In genomic region chrX:150449313-150449712, GRCh38 we compare ENCODE assay signal across 15 cellular contexts.
DNase-seq lines count a peak whose midpoint lies in the region; ATAC-seq, FAIRE-seq and TF ChIP-seq lines count a peak whose summit lies in the region.
"Had no signal": no experiment of that assay in that cellular context is flagged by ENCODE, and none has a peak within 500 bp of the region (broad histone marks: within the 10 kb centered on the region; RNA-seq: fewer than 3 reads in every experiment).

No MANE protein-coding gene starts in this region.

- in situ Hi-C loops in GM12878 (cut with MboI) = no loop called here

- intact Hi-C loops in GM12878 (cut with micrococcal nuclease; ENCODE audit: unreplicated experiment) = no loop called here
- intact Hi-C loops in activated T-helper 1 cell treated with anti-CD3 and anti-CD28 coated beads, Interleukin-12 subunit alpha, Interleukin-12 subunit beta, Interleukin-2, Interleukin-4 antibody, amounts not matched to agents 30 ng/mL and 10 ng/mL and 1 ng/mL, durations not matched to agents 14 hours and 24 hours and 36 hours (cut with micrococcal nuclease) = loop anchor here (10.0 kb wide), 1 partner anchor 125 kb away; no protein-coding TSS in a partner anchor

- H3K4me1 Mint-ChIP-seq in activated T-helper 1 cell treated with anti-CD3 and anti-CD28 coated beads, Interleukin-12 subunit alpha, Interleukin-12 subunit beta, Interleukin-2, Interleukin-4 antibody, amounts not matched to agents 30 ng/mL and 10 ng/mL and 1 ng/mL, durations not matched to agents 14 hours and 24 hours and 36 hours (ENCODE audit: low read depth) = peaks cover 28% of the 10 kb centered on the region
- H3K4me1 Mint-ChIP-seq: activated B cell treated with CpG ODN at 0.5 μM for 24 hours had no signal

- no peaks in the 10 kb centered on the region for H3K27me3 Mint-ChIP-seq in activated T-helper 1 cell treated with anti-CD3 and anti-CD28 coated beads, Interleukin-12 subunit alpha, Interleukin-12 subunit beta, Interleukin-2, Interleukin-4 antibody, amounts not matched to agents 30 ng/mL and 10 ng/mL and 1 ng/mL, durations not matched to agents 14 hours and 24 hours and 36 hours (ENCODE audit: insufficient read depth)
- H3K27me3 Mint-ChIP-seq: activated B cell treated with CpG ODN at 0.5 μM for 24 hours had no signal

- H3F3A ChIP-seq in Loucy (ENCODE audit: low read depth) = no peaks in the 10 kb centered on the region

- peaks cover 5% of the 10 kb centered on the region; the same call in 1 of the 2 replicates for H3K36me3 ChIP-seq in Loucy (ENCODE audit: insufficient read depth, low read length)
- H3K36me3 ChIP-seq in GM12878 (ENCODE audit: control insufficient read depth in 2 of 2, insufficient read depth in 2 of 2, low read length in 1 of 2) = no peaks in the 10 kb centered on the region
- H3K36me3 ChIP-seq: ascending aorta had no signal

- RAD21 ChIA-PET in GM12878 (lab: Charles Lee; ENCODE audit: unreplicated experiment) = interaction anchor here (0.8 kb wide), 2 partner anchors 33 to 138 kb away, joined by 3 read pairs; no protein-coding TSS in a partner anchor

- no peak overlapping the region for H3K27ac Mint-ChIP-seq in activated T-helper 1 cell treated with anti-CD3 and anti-CD28 coated beads, Interleukin-12 subunit alpha, Interleukin-12 subunit beta, Interleukin-2, Interleukin-4 antibody, amounts not matched to agents 30 ng/mL and 10 ng/mL and 1 ng/mL, durations not matched to agents 14 hours and 24 hours and 36 hours
- H3K27ac Mint-ChIP-seq: activated B cell treated with CpG ODN at 0.5 μM for 24 hours had no signal

- no peaks in the 10 kb centered on the region for H3K27me3 ChIP-seq in Loucy (ENCODE audit: insufficient read depth, low read length, poor library complexity, severe bottlenecking)
- H3K27me3 ChIP-seq in GM12878 (replicated peaks in 1 of 2; ENCODE audit: control insufficient read depth in 2 of 2, insufficient read depth in 2 of 2, low read length in 1 of 2) = no peaks in the 10 kb centered on the region
- H3K27me3 ChIP-seq: ascending aorta had no signal

- H3K79me2 ChIP-seq in Loucy (ENCODE audit: insufficient read depth, low read length) (no peaks in the 10 kb centered on the region), GM12878 (ENCODE audit: control insufficient read depth, insufficient read depth, low read length) (no peaks in the 10 kb centered on the region)

- CTCF ChIA-PET in A549 (lab: Yijun Ruan, JAX) (interaction anchor here (1.0 kb wide), 1 partner anchor 9 kb away, joined by 3 read pairs; no protein-coding TSS in a partner anchor), GM12878 (lab: Yijun Ruan, JAX) (interaction anchor here (0.6 to 2.1 kb wide), 9 partner anchors 10 to 346 kb away, joined by 3 to 16 read pairs (median 4); no protein-coding TSS in a partner anchor)

- H4K20me1 ChIP-seq in Loucy (ENCODE audit: insufficient read depth, low read length, poor library complexity, severe bottlenecking) (no peaks in the 10 kb centered on the region), GM12878 (ENCODE audit: control insufficient read depth, insufficient read depth) (no peaks in the 10 kb centered on the region)

- H3K4me3 ChIP-seq in A549 (no peak overlapping the region), GM12865 (ENCODE audit: low read depth, low read length) (no peak overlapping the region), Loucy (ENCODE audit: low read length, poor library complexity, severe bottlenecking) (no peak overlapping the region), GM12878 (no peak overlapping the region)
- H3K4me3 ChIP-seq: ascending aorta, coronary artery had no signal

- H3K4me3 Mint-ChIP-seq in activated T-helper 1 cell treated with anti-CD3 and anti-CD28 coated beads, Interleukin-12 subunit alpha, Interleukin-12 subunit beta, Interleukin-2, Interleukin-4 antibody, amounts not matched to agents 30 ng/mL and 10 ng/mL and 1 ng/mL, durations not matched to agents 14 hours and 24 hours and 36 hours = no peak overlapping the region
- H3K4me3 Mint-ChIP-seq: activated B cell treated with CpG ODN at 0.5 μM for 24 hours had no signal

- TF ChIP-seq CTCF in A549 (IDR thresholded peaks at IDR 0.05) (peak; percentile 13; the same call in 1 of the 3 replicates), GM12865 (IDR thresholded peaks at IDR 0.05; ENCODE audit: insufficient read depth, low read depth, low read length, missing control alignments) (peak; percentile 24), Loucy (conservative IDR thresholded peaks at IDR 0.05; ENCODE audit: low read length) (peak; percentile 57), GM12878 (IDR thresholded peaks at IDR 0.05 in 2 of 3, conservative IDR thresholded peaks at IDR 0.05 in 1 of 3; ENCODE audit: control insufficient read depth in 2 of 3, extremely low read depth in 1 of 3, insufficient read depth in 1 of 3, low read depth in 3 of 3, low read length in 3 of 3) (peak; percentile 29 to 42 (median 32); a peak in 3 of 6 replicates)

- DNase-seq in A549 (ENCODE audit: low read depth in 1 of 2, low spot score in 1 of 2) (peak in 1 of 2 experiments; percentile 2), GM12865 (ENCODE audit: low read depth) (peak; percentile 1), GM12878 (ENCODE audit: low read depth, low spot score) (no peak), HK-2 (ENCODE audit: unreplicated experiment) (no peak), left lobe of liver (ENCODE audit: low spot score) (no peak)
- no peak for DNase-seq in activated T-helper 1 cell treated with anti-CD3 and anti-CD28 coated beads, Interleukin-12 subunit alpha, Interleukin-12 subunit beta, Interleukin-2, Interleukin-4 antibody, amounts not matched to agents 30 ng/mL and 10 ng/mL and 1 ng/mL, durations not matched to agents 14 hours and 24 hours and 36 hours (ENCODE audit: low spot score)
- DNase-seq: activated B cell treated with CpG ODN at 0.5 μM for 24 hours; activated effector memory CD4-positive, alpha-beta T cell treated with anti-CD3 and anti-CD28 coated beads, Interleukin-2, amount 50 U/mL, for 16 hours; NCI-H2029 treated with DMSO at 0.1 percent for 48 hours; NCI-H526 treated with DMSO at 0.1 percent for 48 hours had no signal

- H3K9ac ChIP-seq in Loucy (ENCODE audit: low read depth, low read length, poor library complexity, severe bottlenecking) = no peak overlapping the region
- H3K9ac ChIP-seq in GM12878 (ENCODE audit: control insufficient read depth, insufficient read depth, low read length) = no peak overlapping the region

- no peak for FAIRE-seq in A549 (lab: Jason Lieb, UNC)
- FAIRE-seq in GM12878 (lab: Jason Lieb, UNC) = no peak
- FAIRE-seq: frontal cortex had no signal

- TF ChIP-seq RAD21 in A549 (conservative IDR thresholded peaks at IDR 0.05 in 1 of 2, IDR thresholded peaks at IDR 0.05 in 1 of 2) (0 out of 5 replicates have a peak, but pooled peaks of 1 of the 2 experiments have one; percentile 13), GM12878 (IDR thresholded peaks at IDR 0.05; ENCODE audit: insufficient read depth, low read depth, low read length) (peak; percentile 41)

- SMC1A ChIA-PET in GM12878 (lab: Charles Lee; ENCODE audit: uncharacterized antibody, unreplicated experiment) = interaction anchor here (0.9 to 1.6 kb wide), 7 partner anchors 34 to 192 kb away, joined by 3 to 5 read pairs (median 3); no protein-coding TSS in a partner anchor

- POLR2A ChIA-PET in A549 (lab: Yijun Ruan, JAX) = no interaction called here
- POLR2A ChIA-PET in GM12878 (lab: Charles Lee) = no interaction called here

- no peaks in the 10 kb centered on the region for H3K9me3 Mint-ChIP-seq in activated T-helper 1 cell treated with anti-CD3 and anti-CD28 coated beads, Interleukin-12 subunit alpha, Interleukin-12 subunit beta, Interleukin-2, Interleukin-4 antibody, amounts not matched to agents 30 ng/mL and 10 ng/mL and 1 ng/mL, durations not matched to agents 14 hours and 24 hours and 36 hours
- H3K9me3 Mint-ChIP-seq: activated B cell treated with CpG ODN at 0.5 μM for 24 hours had no signal

- H3K27ac ChIP-seq in A549 (no peak overlapping the region), GM12878 (ENCODE audit: control insufficient read depth, insufficient read depth) (no peak overlapping the region)
- H3K27ac ChIP-seq: ascending aorta, coronary artery had no signal

- BruUV-seq in GM12878 (replicated peaks; lab: Mats Ljungman, UMichigan) = no TSS peak

- TF ChIP-seq POLR2A in A549 (IDR thresholded peaks at IDR 0.05; ENCODE audit: low read length) = no peak
- TF ChIP-seq POLR2A in GM12878 (IDR thresholded peaks at IDR 0.05; ENCODE audit: low read depth, low read length) = no peak

- H2AFZ ChIP-seq in Loucy (ENCODE audit: low read length) = no peak overlapping the region
- H2AFZ ChIP-seq in GM12878 (ENCODE audit: control insufficient read depth, low read depth, low read length) = no peak overlapping the region

- no peak overlapping the region for H3K4me2 ChIP-seq in A549
- no peak overlapping the region for H3K4me2 ChIP-seq in Loucy (ENCODE audit: low read depth, low read length, poor library complexity, severe bottlenecking)
- no peak overlapping the region for H3K4me2 ChIP-seq in GM12878 (ENCODE audit: control insufficient read depth, insufficient read depth)

- TF ChIP-seq EP300 in A549 (IDR thresholded peaks at IDR 0.05) (no peak), GM12878 (IDR thresholded peaks at IDR 0.05; ENCODE audit: borderline replicate concordance in 1 of 2, control insufficient read depth in 1 of 2, low read depth in 2 of 2, low read length in 2 of 2) (no peak)

- H3K9me3 ChIP-seq in A549 = no peaks in the 10 kb centered on the region
- no peaks in the 10 kb centered on the region for H3K9me3 ChIP-seq in Loucy (ENCODE audit: insufficient read depth, low read depth, low read length)
- H3K9me3 ChIP-seq in GM12878 (replicated peaks; ENCODE audit: control insufficient read depth, insufficient read depth, low read length) = no peaks in the 10 kb centered on the region
- H3K9me3 ChIP-seq: ascending aorta had no signal

- H3K4me1 ChIP-seq in A549 (no peaks in the 10 kb centered on the region), Loucy (ENCODE audit: insufficient read depth, low read length, poor library complexity, severe bottlenecking) (peaks cover 36% of the 10 kb centered on the region), GM12878 (ENCODE audit: control insufficient read depth, insufficient read depth, low read length) (no peaks in the 10 kb centered on the region)
- H3K4me1 ChIP-seq: ascending aorta had no signal

- H3K36me3 Mint-ChIP-seq in activated T-helper 1 cell treated with anti-CD3 and anti-CD28 coated beads, Interleukin-12 subunit alpha, Interleukin-12 subunit beta, Interleukin-2, Interleukin-4 antibody, amounts not matched to agents 30 ng/mL and 10 ng/mL and 1 ng/mL, durations not matched to agents 14 hours and 24 hours and 36 hours (ENCODE audit: low read depth) = peaks cover 17% of the 10 kb centered on the region

- WGBS in A549 (ENCODE audit: missing lambda C conversion rate) = 88% methylated on average over 4 of the region's 5 CpGs
- 6% methylated on average over 5 of the region's 5 CpGs for WGBS in GM12878 (ENCODE audit: insufficient coverage, insufficient replicate concordance, low lambda C conversion rate, missing lambda C conversion rate)

- H3K9me2 ChIP-seq in Loucy (replicated peaks; ENCODE audit: low read depth, low read length) = no peaks in the 10 kb centered on the region

- ATAC-seq in A549 (0 out of 6 replicates have a peak, but pooled peaks of 1 of the 2 experiments have one; percentile 43), GM12878 (peak; percentile 64), HG03442 (IDR thresholded peaks at IDR 0.05; ENCODE audit: unreplicated experiment) (no peak), left lobe of liver (no peak)

TF ChIP-seq in GM12878, 131 proteins besides CTCF, POLR2A, EP300 and RAD21 (continues in another document):
- TF ChIP-seq KAT2A (conservative IDR thresholded peaks at IDR 0.05; ENCODE audit: control insufficient read depth, low read depth, low read length) = no peak

Comparison
In these comparisons a context has a peak if more than half of its experiments do, and no peak if none do; other contexts are left out.
1. Of the 24 proteins assayed by ChIP-seq in both GM12878 and A549: peak only in GM12878: SMC3; only in A549: none; in both: CTCF; in neither: 21; mixed calls (peak in some experiments, not most) for 1.